In the genomic region with DNA sequence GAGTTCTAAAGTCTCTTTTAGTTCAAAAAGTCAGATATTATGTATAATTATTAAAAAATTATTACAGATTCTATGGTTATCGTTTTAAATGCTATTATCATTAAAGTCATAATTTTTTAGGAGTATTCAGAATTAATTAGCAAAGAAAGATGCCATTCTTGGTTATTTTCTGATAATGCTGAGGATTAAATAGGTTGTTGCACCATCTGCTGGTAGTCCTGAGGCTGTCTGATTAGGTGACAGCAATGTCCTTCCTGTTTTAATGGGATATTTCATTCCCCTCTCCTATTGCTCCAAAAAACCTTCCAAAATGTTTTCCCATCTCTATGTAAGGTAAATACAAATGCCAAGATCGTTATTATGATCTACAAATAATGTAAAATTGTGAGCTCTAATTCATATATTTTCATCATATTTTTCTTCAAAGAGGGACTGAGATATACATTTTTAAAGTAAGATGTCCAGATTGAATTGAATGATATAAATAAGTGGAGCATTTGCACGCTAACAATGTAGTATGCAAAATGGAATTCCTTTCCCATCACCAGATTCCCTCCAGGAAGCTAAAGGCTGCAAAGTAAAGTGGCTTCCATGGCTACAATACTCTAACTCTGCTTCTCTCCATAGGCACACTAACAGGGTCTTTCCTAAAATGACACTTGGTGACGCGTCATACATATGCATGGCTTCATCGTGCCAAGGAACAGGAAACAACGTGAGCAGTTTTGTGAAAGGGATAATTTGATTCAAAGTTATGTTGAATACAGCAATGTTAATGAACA, we compare ENCODE assay signal across 8 cellular contexts.
DNase-seq lines count a peak whose midpoint lies in the region; ATAC-seq and TF ChIP-seq lines count a peak whose summit lies in the region.

No MANE protein-coding gene starts in this region.

- TF ChIP-seq CTCF in C4-2B (conservative IDR thresholded peaks at IDR 0.05) = peak; percentile 65
- peak; percentile 70 for TF ChIP-seq CTCF in astrocyte of the cerebellum (IDR thresholded peaks at IDR 0.05; ENCODE audit: low read depth, low read length, missing control alignments)
- peak; percentile 76 to 77 for TF ChIP-seq CTCF in tibial artery (IDR thresholded peaks at IDR 0.05)

- H3K4me3 ChIP-seq in astrocyte of the cerebellum (ENCODE audit: low read depth, low read length) = no peak overlapping the region
- no peak overlapping the region for H3K4me3 ChIP-seq in tibial artery

- H3K27me3 ChIP-seq in tibial artery = no peaks in the 10 kb centered on the region

- H3K4me1 ChIP-seq in tibial artery = peaks cover 0 to 28% (median 15%) of the 10 kb centered on the region in 4 donors

- intact Hi-C loops in tibial artery (cut with DNase I; ENCODE audit: low total_unique reads) = loop anchor here (2.0 to 10.0 kb wide), 2 partner anchors 982 to 1526 kb away; a partner anchor contains a TSS

- DNase-seq in HCEC 1CT = peak; percentile 75
- peak; percentile 54 for DNase-seq in astrocyte of the cerebellum (ENCODE audit: low read depth)
- peak; percentile 20 for DNase-seq in iPS-NIHi7 (ENCODE audit: extremely low spot score)
- DNase-seq in tibial artery = peak in 1 of 2 donors; percentile 28

- H3K36me3 ChIP-seq in tibial artery = no peaks in the 10 kb centered on the region

- in situ Hi-C loops in astrocyte of the cerebellum (cut with HindIII; ENCODE audit: low sequenced_read_pairs) = loop anchor here (5.0 to 25.0 kb wide), 3 partner anchors 525 to 1522 kb away; a partner anchor contains a TSS

- ATAC-seq in GM18511 (IDR thresholded peaks at IDR 0.05; ENCODE audit: unreplicated experiment) (no peak), GM18870 (IDR thresholded peaks at IDR 0.05; ENCODE audit: unreplicated experiment) (no peak), HG02571 (IDR thresholded peaks at IDR 0.05; ENCODE audit: unreplicated experiment) (no peak)

- H3K27ac ChIP-seq in C4-2B = no peak overlapping the region
- H3K27ac ChIP-seq in tibial artery = peak overlapping the region; percentile 21 to 22

- no peaks in the 10 kb centered on the region for H3K9me3 ChIP-seq in tibial artery
